1 cellular context compared by ENCODE assay signal in the genomic region with DNA sequence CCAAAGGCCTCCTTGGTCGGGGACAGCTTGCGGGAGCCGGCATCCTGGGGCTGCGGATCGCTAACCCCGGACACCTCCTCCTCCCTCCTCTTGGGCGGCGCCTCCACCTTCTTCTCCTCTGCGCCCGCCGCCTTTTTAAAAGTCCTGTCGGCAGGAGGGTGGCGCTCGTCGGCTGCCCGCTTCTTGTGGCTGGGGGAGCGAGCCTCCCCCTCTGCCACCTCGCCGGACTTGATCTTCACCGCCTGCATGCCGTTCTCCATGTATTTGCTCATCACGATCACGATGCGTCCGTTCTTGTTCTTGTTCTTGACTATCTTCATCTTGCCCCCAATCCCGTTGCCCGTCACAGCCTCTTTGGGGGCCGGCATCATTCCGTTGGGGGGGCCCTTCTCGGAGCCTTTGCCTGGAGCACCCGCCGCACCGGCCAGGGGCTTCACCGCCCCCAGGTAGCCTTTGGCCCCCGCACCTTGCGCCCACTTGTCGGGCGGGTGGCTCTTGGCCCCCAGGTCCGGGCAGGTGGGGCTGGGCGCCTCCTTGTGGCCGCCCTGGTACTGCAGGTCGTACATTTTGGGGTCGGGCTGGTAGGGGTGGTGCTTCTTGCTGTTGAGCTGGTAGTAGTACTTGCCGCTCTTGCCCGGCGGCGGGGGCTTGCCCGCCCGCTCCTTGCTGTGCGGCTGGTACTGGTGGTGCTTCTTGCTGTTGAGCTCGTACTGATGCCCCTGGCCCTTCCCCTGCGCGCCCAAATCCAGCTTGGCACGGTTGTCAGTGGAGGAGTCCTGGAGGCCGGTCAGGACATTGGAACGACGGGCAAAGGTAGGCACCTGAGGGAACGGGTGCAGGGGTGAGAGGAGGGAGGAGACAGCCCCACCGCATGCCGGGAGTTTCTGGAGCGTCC.
A peak's percentile ranks its signal among the peaks of the same experiment; 100 is the strongest.
TF ChIP-seq lines count a peak whose summit lies in the region.

No MANE protein-coding gene starts in this region.

TF ChIP-seq in HepG2, 621 proteins besides CTCF, POLR2A, EP300 and RAD21 (continued from another document and continues in another):
- no peak for TF ChIP-seq SKIL (CRISPR knock-in tag; IDR thresholded peaks at IDR 0.05; ENCODE audit: borderline replicate concordance)
- peak; percentile 82; the same call in 1 of the 2 replicates for TF ChIP-seq ZHX1 (CRISPR knock-in tag; IDR thresholded peaks at IDR 0.05; ENCODE audit: low read depth)
- peak; percentile 26; the same call in 1 of the 2 replicates for TF ChIP-seq HNF4A (CRISPR knock-in tag; IDR thresholded peaks at IDR 0.05)
- TF ChIP-seq ZNF30 (CRISPR knock-in tag; IDR thresholded peaks at IDR 0.05) = no peak
- TF ChIP-seq POLR2G (IDR thresholded peaks at IDR 0.05; ENCODE audit: low read depth, low read length) = peak; percentile 33
- no peak for TF ChIP-seq MZF1 (CRISPR knock-in tag; IDR thresholded peaks at IDR 0.05; ENCODE audit: borderline replicate concordance)
- no peak for TF ChIP-seq ZNF567 (CRISPR knock-in tag; IDR thresholded peaks at IDR 0.05; ENCODE audit: borderline replicate concordance)
- TF ChIP-seq MTERF4 (CRISPR knock-in tag; IDR thresholded peaks at IDR 0.05) = no peak
- TF ChIP-seq ATF2 (CRISPR knock-in tag; IDR thresholded peaks at IDR 0.05) = no peak
- TF ChIP-seq PLSCR1 (CRISPR knock-in tag; IDR thresholded peaks at IDR 0.05; ENCODE audit: borderline replicate concordance) = no peak
- TF ChIP-seq ZNF451 (CRISPR knock-in tag; IDR thresholded peaks at IDR 0.05) = no peak
- TF ChIP-seq SOX6 (IDR thresholded peaks at IDR 0.05) = no peak
- TF ChIP-seq SOX6 (CRISPR knock-in tag; IDR thresholded peaks at IDR 0.05) = no peak
- TF ChIP-seq PTBP1 (IDR thresholded peaks at IDR 0.05; ENCODE audit: low read depth, low read length, poor library complexity, severe bottlenecking) = no peak
- TF ChIP-seq ZNF468 (CRISPR knock-in tag; IDR thresholded peaks at IDR 0.05) = 0 out of 2 replicates have a peak, but pooled peaks have one; percentile 87
- no peak for TF ChIP-seq JARID2 (CRISPR knock-in tag; IDR thresholded peaks at IDR 0.05; ENCODE audit: insufficient replicate concordance)
- TF ChIP-seq, protein P1, sequence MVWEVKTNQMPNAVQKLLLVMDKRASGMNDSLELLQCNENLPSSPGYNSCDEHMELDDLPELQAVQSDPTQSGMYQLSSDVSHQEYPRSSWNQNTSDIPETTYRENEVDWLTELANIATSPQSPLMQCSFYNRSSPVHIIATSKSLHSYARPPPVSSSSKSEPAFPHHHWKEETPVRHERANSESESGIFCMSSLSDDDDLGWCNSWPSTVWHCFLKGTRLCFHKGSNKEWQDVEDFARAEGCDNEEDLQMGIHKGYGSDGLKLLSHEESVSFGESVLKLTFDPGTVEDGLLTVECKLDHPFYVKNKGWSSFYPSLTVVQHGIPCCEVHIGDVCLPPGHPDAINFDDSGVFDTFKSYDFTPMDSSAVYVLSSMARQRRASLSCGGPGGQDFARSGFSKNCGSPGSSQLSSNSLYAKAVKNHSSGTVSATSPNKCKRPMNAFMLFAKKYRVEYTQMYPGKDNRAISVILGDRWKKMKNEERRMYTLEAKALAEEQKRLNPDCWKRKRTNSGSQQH (CRISPR knock-in tag; IDR thresholded peaks at IDR 0.05; ENCODE audit: low read depth) = no peak
- TF ChIP-seq ZNF614 (CRISPR knock-in tag; IDR thresholded peaks at IDR 0.05; ENCODE audit: borderline replicate concordance) = no peak
- no peak for TF ChIP-seq RFX5 (IDR thresholded peaks at IDR 0.05; ENCODE audit: low read depth, low read length)
- 0 out of 2 replicates have a peak, but pooled peaks have one; percentile 35 for TF ChIP-seq ZNF766 (CRISPR knock-in tag; IDR thresholded peaks at IDR 0.05; ENCODE audit: borderline replicate concordance)
- TF ChIP-seq TRIM22 (IDR thresholded peaks at IDR 0.05) = no peak
- TF ChIP-seq FOXK2 (IDR thresholded peaks at IDR 0.05) = no peak
- TF ChIP-seq NR2F6 (IDR thresholded peaks at IDR 0.05) = no peak
- no peak for TF ChIP-seq NR2F6 (CRISPR knock-in tag; IDR thresholded peaks at IDR 0.05)
- TF ChIP-seq, protein P2, sequence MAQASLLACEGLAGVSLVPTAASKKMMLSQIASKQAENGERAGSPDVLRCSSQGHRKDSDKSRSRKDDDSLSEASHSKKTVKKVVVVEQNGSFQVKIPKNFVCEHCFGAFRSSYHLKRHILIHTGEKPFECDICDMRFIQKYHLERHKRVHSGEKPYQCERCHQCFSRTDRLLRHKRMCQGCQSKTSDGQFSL (CRISPR knock-in tag; IDR thresholded peaks at IDR 0.05) = peak; percentile 43
- peak; percentile 59; the same call in 1 of the 2 replicates for TF ChIP-seq HOXA5 (CRISPR knock-in tag; IDR thresholded peaks at IDR 0.05)
- TF ChIP-seq SETDB1 (CRISPR knock-in tag; IDR thresholded peaks at IDR 0.05; ENCODE audit: borderline replicate concordance) = no peak
- TF ChIP-seq, protein P3, sequence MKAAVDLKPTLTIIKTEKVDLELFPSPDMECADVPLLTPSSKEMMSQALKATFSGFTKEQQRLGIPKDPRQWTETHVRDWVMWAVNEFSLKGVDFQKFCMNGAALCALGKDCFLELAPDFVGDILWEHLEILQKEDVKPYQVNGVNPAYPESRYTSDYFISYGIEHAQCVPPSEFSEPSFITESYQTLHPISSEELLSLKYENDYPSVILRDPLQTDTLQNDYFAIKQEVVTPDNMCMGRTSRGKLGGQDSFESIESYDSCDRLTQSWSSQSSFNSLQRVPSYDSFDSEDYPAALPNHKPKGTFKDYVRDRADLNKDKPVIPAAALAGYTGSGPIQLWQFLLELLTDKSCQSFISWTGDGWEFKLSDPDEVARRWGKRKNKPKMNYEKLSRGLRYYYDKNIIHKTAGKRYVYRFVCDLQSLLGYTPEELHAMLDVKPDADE (CRISPR knock-in tag; IDR thresholded peaks at IDR 0.05) = no peak
- TF ChIP-seq, protein P4, sequence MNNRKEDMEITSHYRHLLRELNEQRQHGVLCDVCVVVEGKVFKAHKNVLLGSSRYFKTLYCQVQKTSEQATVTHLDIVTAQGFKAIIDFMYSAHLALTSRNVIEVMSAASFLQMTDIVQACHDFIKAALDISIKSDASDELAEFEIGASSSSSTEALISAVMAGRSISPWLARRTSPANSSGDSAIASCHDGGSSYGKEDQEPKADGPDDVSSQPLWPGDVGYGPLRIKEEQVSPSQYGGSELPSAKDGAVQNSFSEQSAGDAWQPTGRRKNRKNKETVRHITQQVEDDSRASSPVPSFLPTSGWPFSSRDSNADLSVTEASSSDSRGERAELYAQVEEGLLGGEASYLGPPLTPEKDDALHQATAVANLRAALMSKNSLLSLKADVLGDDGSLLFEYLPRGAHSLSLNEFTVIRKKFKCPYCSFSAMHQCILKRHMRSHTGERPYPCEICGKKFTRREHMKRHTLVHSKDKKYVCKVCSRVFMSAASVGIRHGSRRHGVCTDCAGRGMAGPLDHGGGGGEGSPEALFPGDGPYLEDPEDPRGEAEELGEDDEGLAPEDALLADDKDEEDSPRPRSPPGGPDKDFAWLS (CRISPR knock-in tag; IDR thresholded peaks at IDR 0.05; ENCODE audit: borderline replicate concordance) = no peak
- TF ChIP-seq, protein P5, sequence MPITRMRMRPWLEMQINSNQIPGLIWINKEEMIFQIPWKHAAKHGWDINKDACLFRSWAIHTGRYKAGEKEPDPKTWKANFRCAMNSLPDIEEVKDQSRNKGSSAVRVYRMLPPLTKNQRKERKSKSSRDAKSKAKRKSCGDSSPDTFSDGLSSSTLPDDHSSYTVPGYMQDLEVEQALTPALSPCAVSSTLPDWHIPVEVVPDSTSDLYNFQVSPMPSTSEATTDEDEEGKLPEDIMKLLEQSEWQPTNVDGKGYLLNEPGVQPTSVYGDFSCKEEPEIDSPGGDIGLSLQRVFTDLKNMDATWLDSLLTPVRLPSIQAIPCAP (CRISPR knock-in tag; IDR thresholded peaks at IDR 0.05; ENCODE audit: low read depth) = no peak
- no peak for TF ChIP-seq ZBTB26 (CRISPR knock-in tag; IDR thresholded peaks at IDR 0.05; ENCODE audit: borderline replicate concordance)
- TF ChIP-seq, protein P6, sequence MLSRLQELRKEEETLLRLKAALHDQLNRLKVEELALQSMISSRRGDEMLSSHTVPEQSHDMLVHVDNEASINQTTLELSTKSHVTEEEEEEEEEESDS (CRISPR knock-in tag; IDR thresholded peaks at IDR 0.05; ENCODE audit: borderline replicate concordance) = no peak
- TF ChIP-seq CEBPG (CRISPR knock-in tag; IDR thresholded peaks at IDR 0.05) = no peak
- TF ChIP-seq, protein P7, sequence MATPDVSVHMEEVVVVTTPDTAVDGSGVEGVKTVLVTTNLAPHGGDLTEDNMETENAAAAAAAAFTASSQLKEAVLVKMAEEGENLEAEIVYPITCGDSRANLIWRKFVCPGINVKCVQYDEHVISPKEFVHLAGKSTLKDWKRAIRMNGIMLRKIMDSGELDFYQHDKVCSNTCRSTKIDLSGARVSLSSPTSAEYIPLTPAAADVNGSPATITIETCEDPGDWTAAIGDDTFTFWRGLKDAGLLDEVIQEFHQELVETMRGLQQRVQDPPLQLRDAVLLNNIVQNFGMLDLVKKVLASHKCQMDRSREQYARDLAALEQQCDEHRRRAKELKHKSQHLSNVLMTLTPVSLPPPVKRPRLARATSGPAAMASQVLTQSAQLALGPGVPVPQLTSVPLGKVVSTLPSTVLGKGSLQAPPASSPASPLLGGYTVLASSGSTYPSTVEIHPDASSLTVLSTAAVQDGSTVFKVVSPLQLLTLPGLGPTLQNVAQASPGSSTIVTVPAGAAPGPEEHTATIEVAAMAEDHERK (CRISPR knock-in tag; IDR thresholded peaks at IDR 0.05; ENCODE audit: low read depth) = no peak
- no peak for TF ChIP-seq ETV6 (CRISPR knock-in tag; conservative IDR thresholded peaks at IDR 0.05)
